ENCODE assay signal across 15 cellular contexts in the genomic region with DNA sequence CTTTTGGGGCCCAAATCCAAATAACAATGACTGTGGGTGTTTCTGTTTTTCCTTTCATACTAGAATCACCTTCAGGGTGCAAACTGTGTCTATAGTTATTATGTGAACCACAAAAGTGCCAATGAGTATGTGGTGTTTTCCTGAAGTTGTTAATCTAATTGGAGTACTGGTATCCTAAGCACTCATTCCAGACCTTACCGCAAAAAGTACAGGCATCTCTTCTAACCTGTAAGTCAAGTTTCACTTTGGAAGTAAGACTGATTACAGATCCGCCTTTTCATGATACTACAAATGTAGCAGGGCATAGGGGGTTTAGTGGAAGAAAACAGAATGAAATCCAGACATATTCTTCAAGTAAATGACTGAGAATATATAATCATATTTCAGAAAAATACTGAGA.
"Had no signal": no experiment of that assay in that cellular context is flagged by ENCODE, and none has a peak within 500 bp of the region (broad histone marks: within the 10 kb centered on the region; RNA-seq: fewer than 3 reads in every experiment).

No MANE protein-coding gene starts in this region.

- ATAC-seq: left lung had no signal

- H3K27ac ChIP-seq: left lung, sigmoid colon, uterus had no signal

- H3K9me3 Mint-ChIP-seq: activated naive CD8-positive, alpha-beta T cell treated with anti-CD3 and anti-CD28 coated beads, Interleukin-2, amount 50 U/mL, for 24 hours; activated T-cell treated with anti-CD3 and anti-CD28 coated beads, Interleukin-2, amount 50 U/mL, for 72 hours; nephron; T-helper 2 cell treated with Interferon-gamma antibody and Interleukin-4, amounts not matched to agents 5 μg/mL and 100 μg/mL, for 36 hours had no signal

- H3K27ac Mint-ChIP-seq: activated T-cell treated with anti-CD3 and anti-CD28 coated beads, Interleukin-2, amount 50 U/mL, for 72 hours; nephron; T-helper 2 cell treated with Interferon-gamma antibody and Interleukin-4, amounts not matched to agents 5 μg/mL and 100 μg/mL, for 36 hours had no signal

- H3K4me1 Mint-ChIP-seq: nephron had no signal

- H3K4me1 ChIP-seq: sigmoid colon, uterus had no signal

- DNase-seq: activated CD4-positive, alpha-beta T cell treated with anti-CD3 and anti-CD28 coated beads, Interleukin-2, amount 50 U/mL, for 4 hours; activated CD4-positive, CD25-positive, alpha-beta regulatory T cell; activated naive CD4-positive, alpha-beta T cell; activated naive CD8-positive, alpha-beta T cell treated with anti-CD3 and anti-CD28 coated beads, Interleukin-2, amount 50 U/mL, for 24 hours; activated T-cell treated with anti-CD3 and anti-CD28 coated beads, Interleukin-2, amount 50 U/mL, for 72 hours; hypothalamus; kidney; left lung; mesenchymal stem cell; occipital lobe; sigmoid colon; stimulated activated CD4-positive, alpha-beta T cell treated with anti-CD3 and anti-CD28 coated beads, Interleukin-1b, Interleukin-23, amount 100 ng/mL, for 48 hours; uterus had no signal

- H3K27me3 Mint-ChIP-seq: activated naive CD8-positive, alpha-beta T cell treated with anti-CD3 and anti-CD28 coated beads, Interleukin-2, amount 50 U/mL, for 24 hours had no signal

- H3K9me3 ChIP-seq: left lung, sigmoid colon, uterus had no signal

- H3K4me3 ChIP-seq: left lung, sigmoid colon, uterus had no signal

- H3K27me3 ChIP-seq: left lung, sigmoid colon, uterus had no signal

- H3K36me3 ChIP-seq: uterus had no signal

- H3K4me3 Mint-ChIP-seq: activated naive CD8-positive, alpha-beta T cell treated with anti-CD3 and anti-CD28 coated beads, Interleukin-2, amount 50 U/mL, for 24 hours; nephron; T-helper 2 cell treated with Interferon-gamma antibody and Interleukin-4, amounts not matched to agents 5 μg/mL and 100 μg/mL, for 36 hours had no signal
